In the genomic region with DNA sequence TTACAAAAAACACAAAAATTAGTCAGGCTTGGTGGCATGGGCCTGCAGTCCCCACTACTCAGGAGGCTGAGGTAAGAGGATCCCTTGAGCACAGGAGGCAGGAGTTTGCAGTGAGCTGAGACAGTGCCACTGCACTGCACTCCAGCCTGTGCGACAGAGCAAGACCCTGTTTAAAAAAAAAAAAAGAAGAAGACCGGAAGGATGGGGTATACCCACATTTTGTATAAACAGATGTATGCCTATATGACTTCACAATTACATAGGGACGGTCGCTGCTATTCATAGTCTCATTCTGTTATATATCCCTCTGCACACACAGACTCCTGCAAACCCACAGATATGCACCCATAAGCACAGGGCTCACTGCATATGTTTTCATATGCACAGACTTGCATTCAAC, we compare ENCODE assay signal across 15 cellular contexts. TPM values are rescaled to one million over a fixed set of nuclear protein-coding genes. Genes with fewer than 3 reads are reported as not detected.
A peak's percentile ranks its signal among the peaks of the same experiment; 100 is the strongest.
DNase-seq lines count a peak whose midpoint lies in the region; ATAC-seq lines count a peak whose summit lies in the region.
"Had no signal": no experiment of that assay in that cellular context is flagged by ENCODE, and none has a peak within 500 bp of the region (broad histone marks: within the 10 kb centered on the region; RNA-seq: fewer than 3 reads in every experiment).

No MANE protein-coding gene starts in this region.

- peaks cover 58% of the 10 kb centered on the region for H3K4me1 Mint-ChIP-seq in activated CD4-positive, alpha-beta T cell treated with anti-CD3 and anti-CD28 coated beads, Interleukin-2, amount 10 ng/mL, durations not matched to agents 7 days and 5 days
- peaks cover 53% of the 10 kb centered on the region for H3K4me1 Mint-ChIP-seq in activated naive CD8-positive, alpha-beta T cell (ENCODE audit: low read depth)
- peaks cover 19 to 26% of the 10 kb centered on the region in 2 donors for H3K4me1 Mint-ChIP-seq in stimulated activated naive B cell treated with anti-CD40 and anti-IgM and Interleukin-4, amounts not matched to agents 10 μg/mL and 1 μg/mL and 100 μg/mL, for 72 hours

- H3K27ac Mint-ChIP-seq in activated CD4-positive, alpha-beta T cell treated with anti-CD3 and anti-CD28 coated beads, Interleukin-2, amount 10 ng/mL, durations not matched to agents 7 days and 5 days = peak overlapping the region; percentile 92
- H3K27ac Mint-ChIP-seq in activated naive CD8-positive, alpha-beta T cell = peak overlapping the region; percentile 91
- no peak overlapping the region for H3K27ac Mint-ChIP-seq in stimulated activated naive B cell treated with anti-CD40 and anti-IgM and Interleukin-4, amounts not matched to agents 10 μg/mL and 1 μg/mL and 100 μg/mL, for 72 hours

- no peak for DNase-seq in activated CD4-positive, alpha-beta T cell treated with anti-CD3 and anti-CD28 coated beads, Interleukin-2, amount 10 ng/mL, durations not matched to agents 7 days and 5 days
- no peak for DNase-seq in activated CD4-positive, alpha-beta T cell treated with anti-CD3 and anti-CD28 coated beads, Interleukin-2, amount 50 U/mL, for 1 hour
- DNase-seq in stimulated activated naive B cell treated with anti-CD40 and anti-IgM and Interleukin-4, amounts not matched to agents 10 μg/mL and 1 μg/mL and 100 μg/mL, for 72 hours = no peak
- DNase-seq in NK-92 treated with Interleukin-12 subunit alpha and Interleukin-12 subunit beta, amount 100 ng/mL, for 24 hours (lab: John Stamatoyannopoulos, UW) = no peak
- no peak for DNase-seq in GM19238 (ENCODE audit: insufficient read length, low spot score)
- DNase-seq: mesendoderm, NCI-H1417, Peyer's patch, spleen, thyroid gland had no signal

- ATAC-seq in HG03571 (IDR thresholded peaks at IDR 0.05; ENCODE audit: unreplicated experiment) (peak; percentile 44), GM21526 (IDR thresholded peaks at IDR 0.05; ENCODE audit: low FRiP score, unreplicated experiment) (no peak)
- ATAC-seq in stimulated activated naive B cell treated with anti-CD40 and anti-IgM and Interleukin-4, amounts not matched to agents 10 μg/mL and 1 μg/mL and 100 μg/mL, for 72 hours (replicated peaks) = peak; percentile 78 to 81
- ATAC-seq: A549 had no signal

- POLR2A ChIA-PET in activated CD4-positive, alpha-beta T cell treated with anti-CD3 and anti-CD28 coated beads, Interleukin-2, amount 10 ng/mL, durations not matched to agents 7 days and 5 days (lab: Charles Lee) = no interaction called here

- no peaks in the 10 kb centered on the region for H3K9me3 Mint-ChIP-seq in activated CD4-positive, alpha-beta T cell treated with anti-CD3 and anti-CD28 coated beads, Interleukin-2, amount 10 ng/mL, durations not matched to agents 7 days and 5 days
- no peaks in the 10 kb centered on the region for H3K9me3 Mint-ChIP-seq in activated naive CD8-positive, alpha-beta T cell (ENCODE audit: low read depth)
- H3K9me3 Mint-ChIP-seq in stimulated activated naive B cell treated with anti-CD40 and anti-IgM and Interleukin-4, amounts not matched to agents 10 μg/mL and 1 μg/mL and 100 μg/mL, for 72 hours = no peaks in the 10 kb centered on the region

- CTCF ChIA-PET in activated CD4-positive, alpha-beta T cell treated with anti-CD3 and anti-CD28 coated beads, Interleukin-2, amount 10 ng/mL, durations not matched to agents 7 days and 5 days (lab: Charles Lee) = no interaction called here

- H3K27me3 Mint-ChIP-seq in activated CD4-positive, alpha-beta T cell treated with anti-CD3 and anti-CD28 coated beads, Interleukin-2, amount 10 ng/mL, durations not matched to agents 7 days and 5 days = no peaks in the 10 kb centered on the region
- H3K27me3 Mint-ChIP-seq in activated naive CD8-positive, alpha-beta T cell = no peaks in the 10 kb centered on the region
- no peaks in the 10 kb centered on the region for H3K27me3 Mint-ChIP-seq in stimulated activated naive B cell treated with anti-CD40 and anti-IgM and Interleukin-4, amounts not matched to agents 10 μg/mL and 1 μg/mL and 100 μg/mL, for 72 hours

- peak overlapping the region; percentile 56 for H3K4me3 Mint-ChIP-seq in activated CD4-positive, alpha-beta T cell treated with anti-CD3 and anti-CD28 coated beads, Interleukin-2, amount 10 ng/mL, durations not matched to agents 7 days and 5 days
- peak overlapping the region; percentile 67 for H3K4me3 Mint-ChIP-seq in activated naive CD8-positive, alpha-beta T cell
- H3K4me3 Mint-ChIP-seq in stimulated activated naive B cell treated with anti-CD40 and anti-IgM and Interleukin-4, amounts not matched to agents 10 μg/mL and 1 μg/mL and 100 μg/mL, for 72 hours = no peak overlapping the region

- H3K36me3 Mint-ChIP-seq in activated CD4-positive, alpha-beta T cell treated with anti-CD3 and anti-CD28 coated beads, Interleukin-2, amount 10 ng/mL, durations not matched to agents 7 days and 5 days (ENCODE audit: low read depth) = peaks cover 44% of the 10 kb centered on the region
- H3K36me3 Mint-ChIP-seq in activated naive CD8-positive, alpha-beta T cell = peaks cover 8% of the 10 kb centered on the region
- H3K36me3 Mint-ChIP-seq in stimulated activated naive B cell treated with anti-CD40 and anti-IgM and Interleukin-4, amounts not matched to agents 10 μg/mL and 1 μg/mL and 100 μg/mL, for 72 hours = peaks cover 0 to 8% of the 10 kb centered on the region in 2 donors

RNA-seq across cellular contexts. Expression of gene LCK, which starts 12.7 kb away (rescaled TPM):
- 100 to 1,000 TPM; 434 to 495 TPM for total RNA-seq in activated CD4-positive, alpha-beta T cell treated with anti-CD3 and anti-CD28 coated beads, Interleukin-2, amount 10 ng/mL, durations not matched to agents 7 days and 5 days
- total RNA-seq: NCI-H460 had no signal

RNA-seq across cellular contexts. Expression of gene FAM167B, which starts 16.7 kb away (rescaled TPM):
- total RNA-seq in activated CD4-positive, alpha-beta T cell treated with anti-CD3 and anti-CD28 coated beads, Interleukin-2, amount 10 ng/mL, durations not matched to agents 7 days and 5 days = under 1 TPM; 0.58 to 0.87 TPM
- total RNA-seq: NCI-H460 had no signal

RNA-seq across cellular contexts. Expression of gene HDAC1, which starts 28.1 kb away (rescaled TPM):
- 100 to 1,000 TPM; 226 to 230 TPM for total RNA-seq in activated CD4-positive, alpha-beta T cell treated with anti-CD3 and anti-CD28 coated beads, Interleukin-2, amount 10 ng/mL, durations not matched to agents 7 days and 5 days

RNA-seq across cellular contexts. Expression of gene EIF3I, which starts 41.5 kb away (rescaled TPM):
- 100 to 1,000 TPM; 173 to 176 TPM for total RNA-seq in activated CD4-positive, alpha-beta T cell treated with anti-CD3 and anti-CD28 coated beads, Interleukin-2, amount 10 ng/mL, durations not matched to agents 7 days and 5 days

RNA-seq across cellular contexts. Expression of gene TMEM234, which starts 41.6 kb away (rescaled TPM):
- 10 to 100 TPM; 13.2 to 15.0 TPM for total RNA-seq in activated CD4-positive, alpha-beta T cell treated with anti-CD3 and anti-CD28 coated beads, Interleukin-2, amount 10 ng/mL, durations not matched to agents 7 days and 5 days

Comparison
In these comparisons a context has a peak if more than half of its experiments do, and no peak if none do; other contexts are left out.
1. H3K4me3 Mint-ChIP-seq: peak in activated CD4-positive, alpha-beta T cell treated with anti-CD3 and anti-CD28 coated beads, Interleukin-2, amount 10 ng/mL, durations not matched to agents 7 days and 5 days (single experiment) and activated naive CD8-positive, alpha-beta T cell (single experiment); none in stimulated activated naive B cell treated with anti-CD40 and anti-IgM and Interleukin-4, amounts not matched to agents 10 μg/mL and 1 μg/mL and 100 μg/mL, for 72 hours (0 of 2).